18 cellular contexts compared by ENCODE assay signal in the genomic region with DNA sequence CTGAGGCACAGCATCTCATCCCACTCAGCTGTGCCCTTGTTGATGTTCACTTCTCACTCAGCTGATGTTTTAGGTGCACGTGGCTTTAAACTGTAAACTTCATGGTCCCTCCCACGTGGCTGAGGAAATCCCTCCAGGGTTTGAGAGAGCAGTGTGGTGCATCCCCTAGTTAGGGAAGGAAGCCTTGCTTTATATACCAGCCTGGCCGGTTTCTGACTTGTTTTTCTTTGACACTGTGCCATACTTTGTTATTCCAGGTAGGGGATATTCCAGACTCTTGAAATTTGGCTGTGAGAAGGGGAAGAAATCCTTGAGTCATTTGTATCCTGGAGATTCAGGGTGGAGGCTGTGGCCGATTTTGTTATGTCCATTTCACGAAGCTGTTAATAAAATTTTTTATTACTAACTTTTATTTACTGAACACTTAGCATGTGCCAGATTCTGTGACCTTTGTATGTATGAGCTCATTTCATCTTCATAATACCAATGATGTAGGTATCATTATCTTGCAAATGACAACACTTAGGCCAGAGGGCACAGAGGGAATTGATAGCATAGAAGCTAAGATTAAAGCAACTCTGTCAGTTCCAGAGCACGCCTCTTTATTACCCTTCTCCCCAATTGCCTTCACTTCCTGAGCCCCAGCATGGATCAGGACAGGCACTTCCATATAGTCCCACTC.
A peak's percentile ranks its signal among the peaks of the same experiment; 100 is the strongest.
DNase-seq lines count a peak whose midpoint lies in the region; ATAC-seq, FAIRE-seq and TF ChIP-seq lines count a peak whose summit lies in the region.
"Had no signal": no experiment of that assay in that cellular context is flagged by ENCODE, and none has a peak within 500 bp of the region (broad histone marks: within the 10 kb centered on the region; RNA-seq: fewer than 3 reads in every experiment).

No MANE protein-coding gene starts in this region.

- FAIRE-seq in GM12878 (lab: Jason Lieb, UNC) = no peak

- peaks cover 0 to 4% (median 2%) of the 10 kb centered on the region in 3 donors for H3K36me3 Mint-ChIP-seq in naive thymus-derived CD8-positive, alpha-beta T cell
- no peaks in the 10 kb centered on the region for H3K36me3 Mint-ChIP-seq in natural killer cell treated with Interleukin-12 subunit alpha and Interleukin-12 subunit beta and Interleukin-15 and Interleukin-18, amount 100 ng/mL, for 72 hours

- H2AFZ ChIP-seq in GM12878 (ENCODE audit: control insufficient read depth, low read depth, low read length) = no peak overlapping the region; the same call in 1 of the 2 replicates

- RAD21 ChIA-PET in GM12878 (lab: Charles Lee; ENCODE audit: unreplicated experiment) = interaction anchor here (1.0 to 2.6 kb wide), 4 partner anchors 9 to 74 kb away, joined by 4 to 9 read pairs (median 4); no protein-coding TSS in a partner anchor

- ATAC-seq in HG02610 (IDR thresholded peaks at IDR 0.05; ENCODE audit: unreplicated experiment) (peak; percentile 48), GM12878 (peak; percentile 75), HG03571 (IDR thresholded peaks at IDR 0.05; ENCODE audit: unreplicated experiment) (no peak)
- ATAC-seq in naive thymus-derived CD8-positive, alpha-beta T cell = no peak
- no peak for ATAC-seq in natural killer cell treated with Interleukin-12 subunit alpha and Interleukin-12 subunit beta and Interleukin-15 and Interleukin-18, amount 100 ng/mL, for 72 hours
- ATAC-seq: activated CD4-positive, alpha-beta T cell treated with anti-CD3 and anti-CD28 coated beads for 36 hours; activated T-cell treated with anti-CD3 and anti-CD28 coated beads, Interleukin-2, amount 50 U/mL, for 4 hours; T-helper 17 cell had no signal

- no peaks in the 10 kb centered on the region for H3K79me2 ChIP-seq in GM12878 (ENCODE audit: control insufficient read depth, insufficient read depth, low read length)

- no TSS peak for BruUV-seq in GM12878 (replicated peaks; lab: Mats Ljungman, UMichigan)

- no peak for TF ChIP-seq EP300 in GM12878 (IDR thresholded peaks at IDR 0.05; ENCODE audit: borderline replicate concordance in 1 of 2, control insufficient read depth in 1 of 2, low read depth in 2 of 2, low read length in 2 of 2)

- H3K4me3 ChIP-seq in GM12878 = no peak overlapping the region
- H3K4me3 ChIP-seq: adrenal gland, coronary artery, HAP-1 had no signal

- intact Hi-C loops in GM12878 (cut with micrococcal nuclease; ENCODE audit: unreplicated experiment) = no loop called here

- H3K9me3 Mint-ChIP-seq in naive thymus-derived CD8-positive, alpha-beta T cell = peaks cover 0 to 9% (median 0%) of the 10 kb centered on the region in 9 donors
- no peaks in the 10 kb centered on the region for H3K9me3 Mint-ChIP-seq in natural killer cell treated with Interleukin-12 subunit alpha and Interleukin-12 subunit beta and Interleukin-15 and Interleukin-18, amount 100 ng/mL, for 72 hours
- H3K9me3 Mint-ChIP-seq: activated T-cell treated with anti-CD3 and anti-CD28 coated beads, Interleukin-2, amount 50 U/mL, for 4 hours had no signal

- no peak overlapping the region for H3K9ac ChIP-seq in GM12878 (ENCODE audit: control insufficient read depth, insufficient read depth, low read length)

- in situ Hi-C loops in GM12878 (cut with MboI) = no loop called here

- TF ChIP-seq CTCF in C4-2B (conservative IDR thresholded peaks at IDR 0.05) = no peak
- TF ChIP-seq CTCF in GM12878 (IDR thresholded peaks at IDR 0.05 in 2 of 3, conservative IDR thresholded peaks at IDR 0.05 in 1 of 3; ENCODE audit: control insufficient read depth in 2 of 3, extremely low read depth in 1 of 3, insufficient read depth in 1 of 3, low read depth in 3 of 3, low read length in 3 of 3) = no peak

- no peak overlapping the region for H3K4me2 ChIP-seq in GM12878 (ENCODE audit: control insufficient read depth, insufficient read depth)

- H3K4me3 Mint-ChIP-seq in naive thymus-derived CD8-positive, alpha-beta T cell = no peak overlapping the region
- no peak overlapping the region for H3K4me3 Mint-ChIP-seq in natural killer cell treated with Interleukin-12 subunit alpha and Interleukin-12 subunit beta and Interleukin-15 and Interleukin-18, amount 100 ng/mL, for 72 hours
- H3K4me3 Mint-ChIP-seq: activated CD4-positive, alpha-beta T cell treated with anti-CD3 and anti-CD28 coated beads for 36 hours; activated T-cell treated with anti-CD3 and anti-CD28 coated beads, Interleukin-2, amount 50 U/mL, for 4 hours had no signal

- no peak for TF ChIP-seq RAD21 in GM12878 (IDR thresholded peaks at IDR 0.05; ENCODE audit: insufficient read depth, low read depth, low read length)

- POLR2A ChIA-PET in GM12878 (lab: Charles Lee) = no interaction called here
- POLR2A ChIA-PET in naive thymus-derived CD8-positive, alpha-beta T cell (lab: Charles Lee) = no interaction called here

- peaks cover 7% of the 10 kb centered on the region; the same call in 1 of the 2 replicates for H3K4me1 ChIP-seq in GM12878 (ENCODE audit: control insufficient read depth, insufficient read depth, low read length)
- H3K4me1 ChIP-seq: adrenal gland, HAP-1 had no signal

- H3K36me3 ChIP-seq in GM12878 (ENCODE audit: control insufficient read depth in 2 of 2, insufficient read depth in 2 of 2, low read length in 1 of 2) = no peaks in the 10 kb centered on the region
- H3K36me3 ChIP-seq: adrenal gland, HAP-1 had no signal

- SMC1A ChIA-PET in GM12878 (lab: Charles Lee; ENCODE audit: uncharacterized antibody, unreplicated experiment) = interaction anchor here (0.6 to 1.7 kb wide), 10 partner anchors 9 to 265 kb away, joined by 3 to 10 read pairs (median 4); no protein-coding TSS in a partner anchor

- H3K4me1 Mint-ChIP-seq in naive thymus-derived CD8-positive, alpha-beta T cell = no peaks in the 10 kb centered on the region
- no peaks in the 10 kb centered on the region for H3K4me1 Mint-ChIP-seq in natural killer cell treated with Interleukin-12 subunit alpha and Interleukin-12 subunit beta and Interleukin-15 and Interleukin-18, amount 100 ng/mL, for 72 hours (ENCODE audit: low read depth in 2 of 2)
- H3K4me1 Mint-ChIP-seq: T-helper 17 cell had no signal

- no peaks in the 10 kb centered on the region for H4K20me1 ChIP-seq in GM12878 (ENCODE audit: control insufficient read depth, insufficient read depth)

- H3K27ac ChIP-seq in C4-2B (peak overlapping the region; percentile 19; the same call in 1 of the 2 replicates), GM12878 (ENCODE audit: control insufficient read depth, insufficient read depth) (no peak overlapping the region)
- H3K27ac ChIP-seq: adrenal gland, coronary artery had no signal

- 6% methylated on average over 6 of the region's 6 CpGs for WGBS in GM12878 (ENCODE audit: insufficient coverage, insufficient replicate concordance, low lambda C conversion rate, missing lambda C conversion rate)

- CTCF ChIA-PET in GM12878 (lab: Yijun Ruan, JAX) = interaction anchor here (1.0 to 2.9 kb wide), 6 partner anchors 12 to 266 kb away, joined by 3 to 11 read pairs (median 4); no protein-coding TSS in a partner anchor

- DNase-seq in GM12878 (ENCODE audit: low read depth, low spot score) (no peak), left kidney (ENCODE audit: low read depth, low spot score) (peak; percentile 59), amygdala (lab: John Stamatoyannopoulos, UW) (no peak)
- no peak for DNase-seq in naive thymus-derived CD8-positive, alpha-beta T cell
- DNase-seq in natural killer cell treated with Interleukin-12 subunit alpha and Interleukin-12 subunit beta and Interleukin-15 and Interleukin-18, amount 100 ng/mL, for 72 hours (ENCODE audit: low spot score) = no peak
- DNase-seq: activated CD4-positive, alpha-beta T cell treated with anti-CD3 and anti-CD28 coated beads for 36 hours; activated T-cell treated with anti-CD3 and anti-CD28 coated beads, Interleukin-2, amount 50 U/mL, for 4 hours; GF-D8; MM.1S; NCI-H2171 treated with DMSO at 0.1 percent for 48 hours; substantia nigra; T-helper 17 cell had no signal

- peak overlapping the region in 1 of 10 donors; percentile 28 for H3K27ac Mint-ChIP-seq in naive thymus-derived CD8-positive, alpha-beta T cell
- H3K27ac Mint-ChIP-seq in natural killer cell treated with Interleukin-12 subunit alpha and Interleukin-12 subunit beta and Interleukin-15 and Interleukin-18, amount 100 ng/mL, for 72 hours = no peak overlapping the region
- H3K27ac Mint-ChIP-seq: activated CD4-positive, alpha-beta T cell treated with anti-CD3 and anti-CD28 coated beads for 36 hours had no signal

- H3K27me3 ChIP-seq in GM12878 (replicated peaks in 1 of 2; ENCODE audit: control insufficient read depth in 2 of 2, insufficient read depth in 2 of 2, low read length in 1 of 2) = no peaks in the 10 kb centered on the region
- H3K27me3 ChIP-seq: adrenal gland had no signal

- H3K27me3 Mint-ChIP-seq in naive thymus-derived CD8-positive, alpha-beta T cell = peaks cover 0 to 4% (median 0%) of the 10 kb centered on the region in 5 donors
- peaks cover 0 to 3% of the 10 kb centered on the region in 2 donors for H3K27me3 Mint-ChIP-seq in natural killer cell treated with Interleukin-12 subunit alpha and Interleukin-12 subunit beta and Interleukin-15 and Interleukin-18, amount 100 ng/mL, for 72 hours
- H3K27me3 Mint-ChIP-seq: activated CD4-positive, alpha-beta T cell treated with anti-CD3 and anti-CD28 coated beads for 36 hours had no signal

- H3K9me3 ChIP-seq in GM12878 (replicated peaks; ENCODE audit: control insufficient read depth, insufficient read depth, low read length) = no peaks in the 10 kb centered on the region; the same call in 1 of the 3 replicates
- H3K9me3 ChIP-seq: adrenal gland, HAP-1 had no signal

- TF ChIP-seq POLR2A in GM12878 (IDR thresholded peaks at IDR 0.05; ENCODE audit: low read depth, low read length) = no peak

TF ChIP-seq in GM12878, 131 proteins besides CTCF, POLR2A, EP300 and RAD21 (continues in another document):
- TF ChIP-seq, protein P1, sequence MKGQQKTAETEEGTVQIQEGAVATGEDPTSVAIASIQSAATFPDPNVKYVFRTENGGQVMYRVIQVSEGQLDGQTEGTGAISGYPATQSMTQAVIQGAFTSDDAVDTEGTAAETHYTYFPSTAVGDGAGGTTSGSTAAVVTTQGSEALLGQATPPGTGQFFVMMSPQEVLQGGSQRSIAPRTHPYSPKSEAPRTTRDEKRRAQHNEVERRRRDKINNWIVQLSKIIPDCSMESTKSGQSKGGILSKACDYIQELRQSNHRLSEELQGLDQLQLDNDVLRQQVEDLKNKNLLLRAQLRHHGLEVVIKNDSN (IDR thresholded peaks at IDR 0.05; ENCODE audit: borderline replicate concordance, extremely low read length, insufficient read depth, low read depth, low read length) = peak; percentile 3
- TF ChIP-seq PAX5 (IDR thresholded peaks at IDR 0.05; ENCODE audit: borderline replicate concordance, low read depth, low read length) = no peak

Comparison
In these comparisons a context has a peak if more than half of its experiments do, and no peak if none do; other contexts are left out.
1. ATAC-seq: peak in HG02610 (single experiment) and GM12878 (single experiment); none in HG03571 (single experiment), naive thymus-derived CD8-positive, alpha-beta T cell (0 of 2) and natural killer cell treated with Interleukin-12 subunit alpha and Interleukin-12 subunit beta and Interleukin-15 and Interleukin-18, amount 100 ng/mL, for 72 hours (0 of 2).